In the genomic region with DNA sequence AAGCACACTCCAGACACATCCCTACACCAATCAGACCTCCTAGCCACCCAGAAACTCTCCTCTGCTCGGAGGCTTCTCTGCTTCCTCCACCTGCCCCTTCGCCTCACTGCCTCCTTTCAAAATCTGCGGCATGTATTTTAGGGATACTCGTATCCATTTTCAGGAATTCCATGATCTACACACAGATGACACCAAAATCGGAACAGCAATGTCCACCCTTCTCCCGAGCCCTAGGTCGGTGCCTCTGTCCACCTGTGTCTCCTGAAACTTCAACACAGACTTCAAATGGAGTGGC, we compare ENCODE assay signal across 13 cellular contexts. TPM values are rescaled to one million over a fixed set of nuclear protein-coding genes. Genes with fewer than 3 reads are reported as not detected.
DNase-seq lines count a peak whose midpoint lies in the region; ATAC-seq and TF ChIP-seq lines count a peak whose summit lies in the region.
"Had no signal": no experiment of that assay in that cellular context is flagged by ENCODE, and none has a peak within 500 bp of the region (broad histone marks: within the 10 kb centered on the region; RNA-seq: fewer than 3 reads in every experiment).

No MANE protein-coding gene starts in this region.

- H3K9me3 ChIP-seq in upper lobe of left lung = no peaks in the 10 kb centered on the region
- H3K9me3 ChIP-seq: body of pancreas, neutrophil had no signal

- peak overlapping the region; percentile 84 for H3K4me3 Mint-ChIP-seq in activated naive CD4-positive, alpha-beta T cell treated with anti-CD3 and anti-CD28 coated beads, Interleukin-2, amount 50 U/mL, for 24 hours
- H3K4me3 Mint-ChIP-seq in naive thymus-derived CD8-positive, alpha-beta T cell = peak overlapping the region in 8 of 10 donors; percentile 0 to 87 (median 58)

- TF ChIP-seq EP300 in upper lobe of left lung (IDR thresholded peaks at IDR 0.05) = no peak

- H3K27me3 ChIP-seq in dorsolateral prefrontal cortex (peaks cover 0 to 23% (median 3%) of the 10 kb centered on the region in 45 donors), upper lobe of left lung (peaks cover 0 to 3% (median 0%) of the 10 kb centered on the region in 4 donors)
- H3K27me3 ChIP-seq: body of pancreas had no signal

- H3K9me3 Mint-ChIP-seq in activated naive CD4-positive, alpha-beta T cell treated with anti-CD3 and anti-CD28 coated beads, Interleukin-2, amount 50 U/mL, for 24 hours = no peaks in the 10 kb centered on the region
- peaks cover 0 to 9% (median 1%) of the 10 kb centered on the region in 9 donors for H3K9me3 Mint-ChIP-seq in naive thymus-derived CD8-positive, alpha-beta T cell

- TF ChIP-seq CTCF in dorsolateral prefrontal cortex (IDR thresholded peaks at IDR 0.05 in 54 of 56, conservative IDR thresholded peaks at IDR 0.05 in 2 of 56; ENCODE audit: low read depth in 1 of 56, partially characterized antibody in 56 of 56) = no peak
- TF ChIP-seq CTCF in upper lobe of left lung (IDR thresholded peaks at IDR 0.05) = no peak

- no peak for ATAC-seq in naive thymus-derived CD8-positive, alpha-beta T cell
- ATAC-seq in HG02885 (IDR thresholded peaks at IDR 0.05; ENCODE audit: poor library complexity, unreplicated experiment) = no peak
- ATAC-seq in upper lobe of left lung (ENCODE audit: low FRiP score in 2 of 2) = no peak
- no peak for ATAC-seq in HG02642 (IDR thresholded peaks at IDR 0.05; ENCODE audit: poor library complexity, unreplicated experiment)
- ATAC-seq: body of pancreas had no signal

- 82 to 84% methylated on average over 7 of the region's 7 CpGs for WGBS in upper lobe of left lung, 2 donors

- H3K36me3 Mint-ChIP-seq in activated naive CD4-positive, alpha-beta T cell treated with anti-CD3 and anti-CD28 coated beads, Interleukin-2, amount 50 U/mL, for 24 hours = peaks cover 1% of the 10 kb centered on the region
- no peaks in the 10 kb centered on the region for H3K36me3 Mint-ChIP-seq in naive thymus-derived CD8-positive, alpha-beta T cell

- H3K27me3 Mint-ChIP-seq in activated naive CD4-positive, alpha-beta T cell treated with anti-CD3 and anti-CD28 coated beads, Interleukin-2, amount 50 U/mL, for 24 hours = peaks cover 48% of the 10 kb centered on the region
- H3K27me3 Mint-ChIP-seq in naive thymus-derived CD8-positive, alpha-beta T cell = peaks cover 52 to 79% (median 57%) of the 10 kb centered on the region in 5 donors

- H3K4me1 ChIP-seq in upper lobe of left lung = peaks cover 10 to 44% (median 17%) of the 10 kb centered on the region in 4 donors

- H3K27ac Mint-ChIP-seq in activated naive CD4-positive, alpha-beta T cell treated with anti-CD3 and anti-CD28 coated beads, Interleukin-2, amount 50 U/mL, for 24 hours = no peak overlapping the region
- H3K27ac Mint-ChIP-seq in naive thymus-derived CD8-positive, alpha-beta T cell = peak overlapping the region in 2 of 10 donors; percentile 9 to 20

- POLR2A ChIA-PET in naive thymus-derived CD8-positive, alpha-beta T cell (lab: Charles Lee) = no interaction called here

- H3K4me1 Mint-ChIP-seq in activated naive CD4-positive, alpha-beta T cell treated with anti-CD3 and anti-CD28 coated beads, Interleukin-2, amount 50 U/mL, for 24 hours = peaks cover 12% of the 10 kb centered on the region
- peaks cover 0 to 23% (median 7%) of the 10 kb centered on the region in 4 donors for H3K4me1 Mint-ChIP-seq in naive thymus-derived CD8-positive, alpha-beta T cell

- TF ChIP-seq POLR2A in upper lobe of left lung (IDR thresholded peaks at IDR 0.05) = no peak

- intact Hi-C loops in dorsolateral prefrontal cortex (cut with DNase I) = loop anchor here (2.0 to 10.0 kb wide), 6 partner anchors 30 to 154 kb away; no protein-coding TSS in a partner anchor

- no peak for DNase-seq in activated naive CD4-positive, alpha-beta T cell (lab: John Stamatoyannopoulos, UW)
- DNase-seq in dorsolateral prefrontal cortex (peak in 1 of 10 donors; percentile 11), GM03348 (ENCODE audit: low spot score) (no peak), upper lobe of left lung (no peak)
- DNase-seq in naive thymus-derived CD8-positive, alpha-beta T cell = no peak
- DNase-seq: activated T-cell treated with anti-CD3 and anti-CD28 coated beads for 4 hours; MM.1S; stimulated activated naive CD4-positive, alpha-beta T cell had no signal

- H3K4me3 ChIP-seq in dorsolateral prefrontal cortex (peak overlapping the region in 2 of 59 donors; percentile 7 to 75), upper lobe of left lung (peak overlapping the region in 1 of 4 donors; percentile 71)
- H3K4me3 ChIP-seq: body of pancreas had no signal

- H3K36me3 ChIP-seq in upper lobe of left lung = no peaks in the 10 kb centered on the region
- H3K36me3 ChIP-seq: neutrophil had no signal

- H3K27ac ChIP-seq in dorsolateral prefrontal cortex = peak overlapping the region in 52 of 59 donors; percentile 16 to 97 (median 90)
- H3K27ac ChIP-seq in upper lobe of left lung = no peak overlapping the region
- H3K27ac ChIP-seq: body of pancreas, neutrophil had no signal

RNA-seq across cellular contexts. Expression of gene SH3BP4, which starts 1.4 kb away (rescaled TPM):
- 10 to 100 TPM; 10.0 to 57.7 (median 23.5) TPM for total RNA-seq in dorsolateral prefrontal cortex
- total RNA-seq in naive thymus-derived CD8-positive, alpha-beta T cell = under 1 TPM; 0.19 to 0.29 TPM
- polyA plus RNA-seq in naive thymus-derived CD8-positive, alpha-beta T cell = not detected
- 10 to 100 TPM; 27.3 to 57.3 (median 33.4) TPM for total RNA-seq in upper lobe of left lung

Comparison
In these comparisons a context has a peak if more than half of its experiments do, and no peak if none do; other contexts are left out.
1. H3K27ac ChIP-seq: peak in dorsolateral prefrontal cortex (52 of 59); none in upper lobe of left lung (0 of 4).
2. RNA of gene SH3BP4, which starts 1.4 kb away (total RNA-seq): 27.3 to 57.3 TPM in upper lobe of left lung and 10.0 to 57.7 TPM in dorsolateral prefrontal cortex; 0.19 to 0.29 TPM in naive thymus-derived CD8-positive, alpha-beta T cell; every median in the first group is over 4 times any median in the second.